8 cellular contexts compared by ENCODE assay signal in the genomic region with DNA sequence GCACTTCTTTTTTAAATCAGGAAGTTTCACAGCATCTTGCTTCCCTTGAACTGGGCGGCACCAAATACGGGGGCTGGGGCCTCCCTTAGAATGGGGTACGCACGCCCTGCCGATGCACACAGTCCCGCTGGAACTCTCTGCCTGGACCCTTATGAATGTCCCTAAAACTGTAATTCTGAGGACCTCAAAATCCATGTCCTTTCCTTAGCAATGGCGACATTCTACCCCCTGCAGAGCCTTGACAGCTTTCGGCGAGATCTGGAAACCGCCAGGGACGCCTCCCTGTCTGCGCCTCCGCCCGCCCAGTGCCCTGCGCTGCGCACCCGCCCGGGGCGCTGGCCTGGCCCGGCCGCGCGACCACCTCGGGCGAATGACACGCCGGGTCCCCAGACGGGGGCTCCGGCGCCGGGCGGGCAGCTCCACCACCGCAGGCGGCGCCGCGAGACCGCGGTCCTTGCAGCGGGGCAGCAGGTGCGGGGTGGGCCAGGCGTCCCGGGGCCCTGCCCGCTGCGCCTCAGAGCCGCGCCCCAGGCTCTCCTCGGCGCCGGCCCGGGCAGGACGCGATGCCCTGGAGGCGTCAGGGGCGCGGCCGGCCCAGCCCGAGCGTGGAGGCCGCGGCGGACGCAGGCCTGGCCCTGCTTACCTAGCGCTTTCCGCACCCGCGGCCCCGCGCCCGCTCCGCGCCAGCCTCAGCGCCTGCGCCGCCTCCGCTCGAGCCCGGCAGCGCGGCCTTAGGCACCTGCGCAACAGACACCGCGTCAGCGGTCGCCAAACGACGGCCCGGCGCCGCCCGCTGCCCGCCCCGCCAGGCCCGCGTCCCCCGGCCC. TPM values are rescaled to one million over a fixed set of nuclear protein-coding genes. Genes with fewer than 3 reads are reported as not detected.
DNase-seq lines count a peak whose midpoint lies in the region; ATAC-seq and TF ChIP-seq lines count a peak whose summit lies in the region.

No MANE protein-coding gene starts in this region.

- H3K36me3 Mint-ChIP-seq in CD14-positive monocyte, result peaks cover 7 to 34% of the 10 kb centered on the region in 2 donors
- H3K36me3 Mint-ChIP-seq in activated naive CD8-positive, alpha-beta T cell, result no peaks in the 10 kb centered on the region

- H3K9me3 Mint-ChIP-seq in CD14-positive monocyte, result peaks cover 0 to 2% (median 0%) of the 10 kb centered on the region in 7 donors
- no peaks in the 10 kb centered on the region for H3K9me3 Mint-ChIP-seq in activated naive CD8-positive, alpha-beta T cell (ENCODE audit: low read depth)

- peaks cover 0 to 3% (median 0%) of the 10 kb centered on the region in 3 donors for H3K27me3 Mint-ChIP-seq in CD14-positive monocyte (ENCODE audit: low read depth in 3 of 3)
- H3K27me3 Mint-ChIP-seq in activated naive CD8-positive, alpha-beta T cell, result no peaks in the 10 kb centered on the region

- H3K4me1 Mint-ChIP-seq in CD14-positive monocyte, result peaks cover 31% of the 10 kb centered on the region
- H3K4me1 Mint-ChIP-seq in activated naive CD8-positive, alpha-beta T cell (ENCODE audit: low read depth), result peaks cover 47% of the 10 kb centered on the region

- intact Hi-C loops in CD14-positive monocyte (cut with micrococcal nuclease), result loop anchor here (2.0 to 5.0 kb wide), 2 partner anchors 43 to 44 kb away; partner anchors contain the start of genes NUBP2 (in 2 of the 2) and SPSB3 (in 2 of the 2)
- intact Hi-C loops in right cardiac atrium (cut with DNase I), result no loop called here
- intact Hi-C loops in sciatic nerve (cut with DNase I), result no loop called here

- ATAC-seq in GM19025 (IDR thresholded peaks at IDR 0.05; ENCODE audit: low read depth, unreplicated experiment) (peak; percentile 52), HG03196 (IDR thresholded peaks at IDR 0.05; ENCODE audit: unreplicated experiment) (peak; percentile 44), right cardiac atrium (peak; percentile 4 to 6), sciatic nerve (no peak)

- 1% methylated on average over 96 of the region's 96 CpGs for WGBS in right cardiac atrium

- TF ChIP-seq CTCF in CD14-positive monocyte (IDR thresholded peaks at IDR 0.05), result no peak

- DNase-seq in CD14-positive monocyte (ENCODE audit: low spot score), result no peak
- peak; percentile 31 to 48 for DNase-seq in SJCRH30
- DNase-seq in right cardiac atrium, result peak in 2 of 3 donors; percentile 53 to 65
- DNase-seq in sciatic nerve (ENCODE audit: low spot score), result peak; percentile 67
- DNase-seq in NCI-H128 (lab: John Stamatoyannopoulos, UW; ENCODE audit: unreplicated experiment), result no peak

- H3K9me3 ChIP-seq in SJCRH30 (replicated peaks) (no peaks in the 10 kb centered on the region), right cardiac atrium (ENCODE audit: control insufficient read depth, low read length) (no peaks in the 10 kb centered on the region)

- peak overlapping the region; percentile 76 to 87 for H3K4me3 Mint-ChIP-seq in CD14-positive monocyte
- peak overlapping the region; percentile 87 for H3K4me3 Mint-ChIP-seq in activated naive CD8-positive, alpha-beta T cell

- H3K4me3 ChIP-seq in SJCRH30, result peak overlapping the region; percentile 84
- peak overlapping the region; percentile 71 for H3K4me3 ChIP-seq in right cardiac atrium (ENCODE audit: low read length)

- no peak overlapping the region for H3K27ac ChIP-seq in SJCRH30
- H3K27ac ChIP-seq in right cardiac atrium (ENCODE audit: low read length), result peak overlapping the region; percentile 80

- H3K27me3 ChIP-seq in SJCRH30 (no peaks in the 10 kb centered on the region), right cardiac atrium (ENCODE audit: control insufficient read depth, insufficient read depth) (no peaks in the 10 kb centered on the region)

- H3K27ac Mint-ChIP-seq in CD14-positive monocyte, result peak overlapping the region; percentile 68 to 87 (median 79)
- peak overlapping the region; percentile 75 for H3K27ac Mint-ChIP-seq in activated naive CD8-positive, alpha-beta T cell

- H3K4me1 ChIP-seq in SJCRH30 (peaks cover 2% of the 10 kb centered on the region; the same call in 1 of the 2 replicates), right cardiac atrium (ENCODE audit: control insufficient read depth, insufficient read depth, low read length) (no peaks in the 10 kb centered on the region)

- H3K36me3 ChIP-seq in SJCRH30, result peaks cover 4% of the 10 kb centered on the region; the same call in 1 of the 2 replicates

RNA-seq across cellular contexts. Expression of gene HAGH, which starts 0.5 kb away (rescaled TPM):
- polyA plus RNA-seq in CD14-positive monocyte, result 10 to 100 TPM; 42.6 to 47.7 TPM
- 14.6 and 15.0 TPM in 2 replicates for total RNA-seq in SJCRH30 (2014; rRNA removed; shearing (Covaris generic))
- total RNA-seq in right cardiac atrium, result 100 to 1,000 TPM; 123 to 155 (median 141) TPM
- 224 TPM for polyA plus RNA-seq in right cardiac atrium
- total RNA-seq in sciatic nerve, result 73.4 TPM

RNA-seq across cellular contexts. Expression of gene FAHD1, which starts 0.9 kb away (rescaled TPM):
- 10 to 100 TPM; 17.3 to 24.9 TPM for polyA plus RNA-seq in CD14-positive monocyte
- 16.2 and 19.5 TPM in 2 replicates for total RNA-seq in SJCRH30 (2014; rRNA removed; shearing (Covaris generic))
- total RNA-seq in right cardiac atrium, result 10 to 100 TPM; 18.8 to 26.5 (median 22.6) TPM
- 46.4 TPM for polyA plus RNA-seq in right cardiac atrium
- 13.8 TPM for total RNA-seq in sciatic nerve

RNA-seq across cellular contexts. Expression of gene IGFALS, which starts 32.6 kb away (rescaled TPM):
- polyA plus RNA-seq in CD14-positive monocyte (not detected), right cardiac atrium (0.05 TPM)
- not detected in 2 replicates for total RNA-seq in SJCRH30 (2014; rRNA removed; shearing (Covaris generic))
- total RNA-seq in right cardiac atrium (not detected), sciatic nerve (0.22 TPM)

RNA-seq across cellular contexts. Expression of gene NUBP2, which starts 43.3 kb away (rescaled TPM):
- polyA plus RNA-seq in CD14-positive monocyte (10 to 100 TPM; 57.9 to 69.5 TPM), right cardiac atrium (45.3 TPM)
- 45.0 and 55.3 TPM in 2 replicates for total RNA-seq in SJCRH30 (2014; rRNA removed; shearing (Covaris generic))
- total RNA-seq in right cardiac atrium (10 to 100 TPM; 33.1 to 39.1 (median 35.9) TPM), sciatic nerve (28.0 TPM)

RNA-seq across cellular contexts. Expression of gene SPSB3, which starts 43.7 kb away (rescaled TPM):
- 10 to 100 TPM; 36.8 to 40.2 TPM for polyA plus RNA-seq in CD14-positive monocyte
- 9.6 and 12.4 TPM in 2 replicates for total RNA-seq in SJCRH30 (2014; rRNA removed; shearing (Covaris generic))
- total RNA-seq in right cardiac atrium, result 10 to 100 TPM; 24.5 to 41.3 (median 34.1) TPM
- 51.8 TPM for polyA plus RNA-seq in right cardiac atrium
- total RNA-seq in sciatic nerve, result 35.3 TPM

Comparison
In these comparisons a context has a peak if more than half of its experiments do, and no peak if none do; other contexts are left out.
1. DNase-seq: peak in SJCRH30 (2 of 2), right cardiac atrium (2 of 3) and sciatic nerve (single experiment); none in CD14-positive monocyte (single experiment) and NCI-H128 (single experiment).
2. intact Hi-C loops: an anchor here in CD14-positive monocyte (2.0 to 5.0 kb wide); none called in right cardiac atrium and sciatic nerve.